In the genomic region with DNA sequence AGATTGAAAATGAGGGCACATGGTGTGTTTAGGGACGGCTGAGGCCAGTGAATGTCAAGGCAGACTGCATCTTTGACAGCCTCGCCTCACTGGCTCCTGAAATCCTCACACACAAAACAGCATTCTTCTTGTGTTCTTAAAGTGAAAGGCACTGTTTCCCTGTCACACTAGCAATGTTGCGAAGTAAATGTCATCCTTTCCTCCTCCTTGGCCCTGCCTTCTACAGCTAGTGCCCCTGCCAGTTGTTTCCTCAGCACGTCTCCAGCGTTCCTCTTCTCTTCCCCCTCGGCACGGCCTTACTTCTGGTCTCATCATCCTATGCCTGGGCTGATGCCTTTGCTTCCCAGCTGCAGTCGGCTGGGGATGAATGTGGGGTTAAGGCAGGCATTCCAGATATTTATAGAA, we compare ENCODE assay signal across 11 cellular contexts.
DNase-seq lines count a peak whose midpoint lies in the region; ATAC-seq and TF ChIP-seq lines count a peak whose summit lies in the region.
"Had no signal": no experiment of that assay in that cellular context is flagged by ENCODE, and none has a peak within 500 bp of the region (broad histone marks: within the 10 kb centered on the region; RNA-seq: fewer than 3 reads in every experiment).

No MANE protein-coding gene starts in this region.

- H3K9me3 Mint-ChIP-seq in activated CD8-positive, alpha-beta T cell treated with anti-CD3 and anti-CD28 coated beads for 36 hours, result no peaks in the 10 kb centered on the region

- ATAC-seq in Right ventricle myocardium superior (ENCODE audit: poor library complexity), result peak; percentile 54
- ATAC-seq in activated CD8-positive, alpha-beta T cell treated with anti-CD3 and anti-CD28 coated beads for 36 hours, result no peak
- ATAC-seq in GM21717 (IDR thresholded peaks at IDR 0.05; ENCODE audit: unreplicated experiment), result no peak

- H3K27ac ChIP-seq in ovary, result peak overlapping the region; percentile 10 to 77
- H3K27ac ChIP-seq: C4-2B had no signal

- peaks cover 38% of the 10 kb centered on the region for H3K4me1 ChIP-seq in adipocyte (ENCODE audit: control insufficient read depth, insufficient read depth, low read length)
- H3K4me1 ChIP-seq in ovary (ENCODE audit: insufficient read depth), result peaks cover 38% of the 10 kb centered on the region

- H3K36me3 ChIP-seq in adipocyte (ENCODE audit: control insufficient read depth, insufficient read depth, low read length, severe bottlenecking), result peaks cover 5% of the 10 kb centered on the region
- H3K36me3 ChIP-seq in ovary, result no peaks in the 10 kb centered on the region

- H3K27me3 Mint-ChIP-seq in activated CD8-positive, alpha-beta T cell treated with anti-CD3 and anti-CD28 coated beads for 36 hours, result no peaks in the 10 kb centered on the region

- H3K4me1 Mint-ChIP-seq in activated CD8-positive, alpha-beta T cell treated with anti-CD3 and anti-CD28 coated beads for 36 hours (ENCODE audit: low read depth), result no peaks in the 10 kb centered on the region

- no peak overlapping the region for H3K27ac Mint-ChIP-seq in activated CD8-positive, alpha-beta T cell treated with anti-CD3 and anti-CD28 coated beads for 36 hours

- H3K9me3 ChIP-seq in adipocyte (ENCODE audit: control insufficient read depth, low read length) (no peaks in the 10 kb centered on the region), ovary (no peaks in the 10 kb centered on the region)

- peak overlapping the region; percentile 80 for H3K9ac ChIP-seq in adipocyte (ENCODE audit: low read length)

- DNase-seq in AG04449 (ENCODE audit: low read depth, low spot score), result no peak
- peak; percentile 30 for DNase-seq in adipocyte (ENCODE audit: low read depth)
- no peak for DNase-seq in Right ventricle myocardium superior
- peak in 1 of 5 donors; percentile 42 for DNase-seq in ovary
- DNase-seq in activated CD8-positive, alpha-beta T cell treated with anti-CD3 and anti-CD28 coated beads for 36 hours, result no peak
- DNase-seq in activated naive CD4-positive, alpha-beta T cell treated with Interleukin-2 at 50 U/mL for 16 hours, result no peak
- no peak for DNase-seq in SIG-M5 treated with dmso at 0.1 percent for 504 hours (lab: John Stamatoyannopoulos, UW; ENCODE audit: unreplicated experiment)
- DNase-seq: effector memory CD4-positive, alpha-beta T cell; SHP77 had no signal

- TF ChIP-seq CTCF in AG04449 (IDR thresholded peaks at IDR 0.05; ENCODE audit: insufficient read depth, low read length, missing control alignments) (no peak), ovary (IDR thresholded peaks at IDR 0.05) (no peak)
- TF ChIP-seq CTCF in activated CD8-positive, alpha-beta T cell treated with anti-CD3 and anti-CD28 coated beads for 36 hours (IDR thresholded peaks at IDR 0.05), result no peak

- 8 to 26% (median 14%) methylated on average over 8 of the region's 8 CpGs for WGBS in ovary, 3 donors

- no peaks in the 10 kb centered on the region for H3K36me3 Mint-ChIP-seq in activated CD8-positive, alpha-beta T cell treated with anti-CD3 and anti-CD28 coated beads for 36 hours (ENCODE audit: low read depth)

- intact Hi-C loops in Right ventricle myocardium superior (cut with DNase I), result no loop called here
- intact Hi-C loops in ovary (cut with DNase I), result no loop called here
- intact Hi-C loops in activated CD8-positive, alpha-beta T cell treated with anti-CD3 and anti-CD28 coated beads for 36 hours (cut with micrococcal nuclease), result no loop called here

- H3K27me3 ChIP-seq in adipocyte (replicated peaks; ENCODE audit: control insufficient read depth, insufficient read depth, low read length) (no peaks in the 10 kb centered on the region), ovary (no peaks in the 10 kb centered on the region)

- no peak for TF ChIP-seq POLR2A in ovary (IDR thresholded peaks at IDR 0.05)

- CTCF ChIA-PET in AG04449 (lab: Yijun Ruan, JAX), result no interaction called here
- CTCF ChIA-PET in activated CD8-positive, alpha-beta T cell treated with anti-CD3 and anti-CD28 coated beads for 36 hours (lab: Charles Lee), result no interaction called here

- no peak for TF ChIP-seq EP300 in ovary (IDR thresholded peaks at IDR 0.05)

- H3K4me3 Mint-ChIP-seq in activated CD8-positive, alpha-beta T cell treated with anti-CD3 and anti-CD28 coated beads for 36 hours, result no peak overlapping the region

- POLR2A ChIA-PET in AG04449 (lab: Yijun Ruan, JAX), result no interaction called here
- POLR2A ChIA-PET in activated CD8-positive, alpha-beta T cell treated with anti-CD3 and anti-CD28 coated beads for 36 hours (lab: Charles Lee), result no interaction called here

- H3K4me3 ChIP-seq in AG04449 (ENCODE audit: low read depth, low read length) (peak overlapping the region; percentile 24), adipocyte (ENCODE audit: low read length) (peak overlapping the region; percentile 65), ovary (no peak overlapping the region)
